In genomic region chr7:90320418-90320800, GRCh38 we compare ENCODE assay signal across 1 cellular context.
TF ChIP-seq lines count a peak whose summit lies in the region.

No MANE protein-coding gene starts in this region.

TF ChIP-seq in GM23338, 12 proteins besides CTCF, POLR2A, EP300 and RAD21 (continued from another document):
- TF ChIP-seq ZNF462 (CRISPR knock-in tag; IDR thresholded peaks at IDR 0.05) (no peak), NANOG (IDR thresholded peaks at IDR 0.05; ENCODE audit: borderline replicate concordance) (no peak), ZNF114 (CRISPR knock-in tag; IDR thresholded peaks at IDR 0.05) (no peak), ZNF331 (CRISPR knock-in tag; IDR thresholded peaks at IDR 0.05; ENCODE audit: low read depth) (no peak), CREB1 (CRISPR knock-in tag; IDR thresholded peaks at IDR 0.05; ENCODE audit: low read depth) (no peak), EZH2phosphoT487 (IDR thresholded peaks at IDR 0.05; ENCODE audit: unreplicated experiment) (no peak), STAT1 (IDR thresholded peaks at IDR 0.05; ENCODE audit: unreplicated experiment) (no peak)
- TF ChIP-seq, protein P1, sequence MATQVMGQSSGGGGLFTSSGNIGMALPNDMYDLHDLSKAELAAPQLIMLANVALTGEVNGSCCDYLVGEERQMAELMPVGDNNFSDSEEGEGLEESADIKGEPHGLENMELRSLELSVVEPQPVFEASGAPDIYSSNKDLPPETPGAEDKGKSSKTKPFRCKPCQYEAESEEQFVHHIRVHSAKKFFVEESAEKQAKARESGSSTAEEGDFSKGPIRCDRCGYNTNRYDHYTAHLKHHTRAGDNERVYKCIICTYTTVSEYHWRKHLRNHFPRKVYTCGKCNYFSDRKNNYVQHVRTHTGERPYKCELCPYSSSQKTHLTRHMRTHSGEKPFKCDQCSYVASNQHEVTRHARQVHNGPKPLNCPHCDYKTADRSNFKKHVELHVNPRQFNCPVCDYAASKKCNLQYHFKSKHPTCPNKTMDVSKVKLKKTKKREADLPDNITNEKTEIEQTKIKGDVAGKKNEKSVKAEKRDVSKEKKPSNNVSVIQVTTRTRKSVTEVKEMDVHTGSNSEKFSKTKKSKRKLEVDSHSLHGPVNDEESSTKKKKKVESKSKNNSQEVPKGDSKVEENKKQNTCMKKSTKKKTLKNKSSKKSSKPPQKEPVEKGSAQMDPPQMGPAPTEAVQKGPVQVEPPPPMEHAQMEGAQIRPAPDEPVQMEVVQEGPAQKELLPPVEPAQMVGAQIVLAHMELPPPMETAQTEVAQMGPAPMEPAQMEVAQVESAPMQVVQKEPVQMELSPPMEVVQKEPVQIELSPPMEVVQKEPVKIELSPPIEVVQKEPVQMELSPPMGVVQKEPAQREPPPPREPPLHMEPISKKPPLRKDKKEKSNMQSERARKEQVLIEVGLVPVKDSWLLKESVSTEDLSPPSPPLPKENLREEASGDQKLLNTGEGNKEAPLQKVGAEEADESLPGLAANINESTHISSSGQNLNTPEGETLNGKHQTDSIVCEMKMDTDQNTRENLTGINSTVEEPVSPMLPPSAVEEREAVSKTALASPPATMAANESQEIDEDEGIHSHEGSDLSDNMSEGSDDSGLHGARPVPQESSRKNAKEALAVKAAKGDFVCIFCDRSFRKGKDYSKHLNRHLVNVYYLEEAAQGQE (IDR thresholded peaks at IDR 0.05; ENCODE audit: unreplicated experiment): no peak
